21 cellular contexts compared by ENCODE assay signal in genomic region chr6:156735751-156736150, GRCh38. TPM values are rescaled to one million over a fixed set of nuclear protein-coding genes. Genes with fewer than 3 reads are reported as not detected.
DNase-seq lines count a peak whose midpoint lies in the region; ATAC-seq, FAIRE-seq and TF ChIP-seq lines count a peak whose summit lies in the region.
"Had no signal": no experiment of that assay in that cellular context is flagged by ENCODE, and none has a peak within 500 bp of the region (broad histone marks: within the 10 kb centered on the region; RNA-seq: fewer than 3 reads in every experiment).

No MANE protein-coding gene starts in this region.

- no peak for TF ChIP-seq CTCF in OCI-LY1 (IDR thresholded peaks at IDR 0.05; ENCODE audit: low read length)
- TF ChIP-seq CTCF in choroid plexus epithelial cell (conservative IDR thresholded peaks at IDR 0.05; ENCODE audit: low read depth, low read length): no peak
- no peak for TF ChIP-seq CTCF in fibroblast of villous mesenchyme (IDR thresholded peaks at IDR 0.05; ENCODE audit: insufficient read depth, low read depth, low read length)

- H3K9ac ChIP-seq in GM23248: no peak overlapping the region
- no peak overlapping the region for H3K9ac ChIP-seq in OCI-LY1 (ENCODE audit: low read length)
- H3K9ac ChIP-seq: BLaER1 had no signal

- WGBS in GM23248 (ENCODE audit: low coverage in 1 of 2, low lambda C conversion rate in 2 of 2, missing lambda C conversion rate in 2 of 2), 2 experiments: 75 to 76% methylated on average over 7 of the region's 7 CpGs

- H3K4me3 ChIP-seq in GM23248 (no peak overlapping the region), OCI-LY1 (ENCODE audit: low read depth, low read length, poor library complexity, severe bottlenecking) (no peak overlapping the region), choroid plexus epithelial cell (ENCODE audit: low read depth, low read length) (no peak overlapping the region), fibroblast of villous mesenchyme (ENCODE audit: low read depth, low read length) (no peak overlapping the region)
- H3K4me3 ChIP-seq: BLaER1 had no signal

- FAIRE-seq in RCC 7860 (lab: Jason Lieb, UNC): no peak
- FAIRE-seq: A204.1, D721Med, GM12892, H1 had no signal

- H3K27me3 ChIP-seq in GM23248 (replicated peaks; ENCODE audit: insufficient read depth) (no peaks in the 10 kb centered on the region), OCI-LY1 (ENCODE audit: insufficient read depth, low read length) (no peaks in the 10 kb centered on the region)
- H3K27me3 ChIP-seq: BLaER1 had no signal

- no peaks in the 10 kb centered on the region for H4K20me1 ChIP-seq in GM23248 (ENCODE audit: insufficient read depth)
- H4K20me1 ChIP-seq in OCI-LY1 (ENCODE audit: insufficient read depth, low read length): no peaks in the 10 kb centered on the region
- H4K20me1 ChIP-seq: BLaER1 had no signal

- H3F3A ChIP-seq in GM23248 (ENCODE audit: insufficient read depth) (peaks cover 4% of the 10 kb centered on the region; the same call in 1 of the 2 replicates), OCI-LY1 (ENCODE audit: insufficient read depth, low read length) (no peaks in the 10 kb centered on the region)

- in situ Hi-C loops in GM23248 (cut with MboI): no loop called here

- no peak overlapping the region for H2AFZ ChIP-seq in GM23248
- 0 out of 2 replicates have a peak overlapping the region, but pooled peaks have one; percentile 26 for H2AFZ ChIP-seq in OCI-LY1 (ENCODE audit: low read length)

- no peak overlapping the region for H3K4me2 ChIP-seq in GM23248 (ENCODE audit: unreplicated experiment)
- no peak overlapping the region for H3K4me2 ChIP-seq in OCI-LY1 (ENCODE audit: low read length)
- H3K4me2 ChIP-seq: BLaER1 had no signal

- no peak overlapping the region for H3K27ac ChIP-seq in GM23248
- peak overlapping the region; percentile 7 for H3K27ac ChIP-seq in OCI-LY1 (ENCODE audit: low read depth, low read length, poor library complexity, severe bottlenecking)
- H3K27ac ChIP-seq: 22Rv1, BLaER1 had no signal

- H3K36me3 ChIP-seq in GM23248 (ENCODE audit: low read depth) (no peaks in the 10 kb centered on the region), OCI-LY1 (ENCODE audit: insufficient read depth, low read length) (no peaks in the 10 kb centered on the region)
- H3K36me3 ChIP-seq: BLaER1 had no signal

- no peaks in the 10 kb centered on the region for H3K79me2 ChIP-seq in GM23248 (ENCODE audit: insufficient read depth)
- no peaks in the 10 kb centered on the region for H3K79me2 ChIP-seq in OCI-LY1 (ENCODE audit: insufficient read depth, low read length)

- H3K9me2 ChIP-seq in GM23248 (ENCODE audit: insufficient read depth) (no peaks in the 10 kb centered on the region), OCI-LY1 (ENCODE audit: low read depth, low read length) (no peaks in the 10 kb centered on the region)

- H3K4me1 ChIP-seq in GM23248 (ENCODE audit: insufficient read depth): no peaks in the 10 kb centered on the region; the same call in 1 of the 2 replicates
- peaks cover 12% of the 10 kb centered on the region for H3K4me1 ChIP-seq in OCI-LY1 (ENCODE audit: insufficient read depth, low read length, severe bottlenecking)
- H3K4me1 ChIP-seq: BLaER1 had no signal

- no peak for ATAC-seq in HG03095 (IDR thresholded peaks at IDR 0.05; ENCODE audit: unreplicated experiment)

- H3K9me3 ChIP-seq in GM23248 (ENCODE audit: low read depth) (no peaks in the 10 kb centered on the region), OCI-LY1 (ENCODE audit: low read length) (peaks cover 8% of the 10 kb centered on the region)

- DNase-seq in GM23248: peak; percentile 29
- peak; percentile 8 for DNase-seq in choroid plexus epithelial cell (ENCODE audit: low read depth)
- peak; percentile 16 for DNase-seq in fibroblast of villous mesenchyme (ENCODE audit: low read depth)
- no peak for DNase-seq in DMS 273 (lab: John Stamatoyannopoulos, UW; ENCODE audit: unreplicated experiment)
- no peak for DNase-seq in NOMO-1 treated with dmso at 0.1 percent for 144 hours (lab: John Stamatoyannopoulos, UW; ENCODE audit: unreplicated experiment)
- DNase-seq in RCC 7860 (ENCODE audit: low spot score): no peak
- DNase-seq: CD4-positive, alpha-beta T cell; CD8-positive, alpha-beta memory T cell; DMS53; DMS79 treated with DMSO at 0.1 percent for 48 hours; GF-D8; H7; HCEC 1CT had no signal

RNA-seq across cellular contexts. Expression of gene ARID1B, which starts 41.4 kb away (rescaled TPM):
- total RNA-seq in GM23248 (2014; rRNA removed; shearing (Covaris generic)): 19.3 and 25.5 TPM in 2 replicates
- 19.3 and 21.2 TPM in 2 replicates for polyA plus RNA-seq in GM23248 (2016; fragmentation: Nextera tagmentation; extraction: Ambion mirVana)
- total RNA-seq in fibroblast of villous mesenchyme: 38.7 and 41.0 TPM in 2 replicates

Comparison
In these comparisons a context has a peak if more than half of its experiments do, and no peak if none do; other contexts are left out.
1. DNase-seq: peak in GM23248 (single experiment), choroid plexus epithelial cell (single experiment) and fibroblast of villous mesenchyme (single experiment); none in DMS 273 (single experiment), NOMO-1 treated with dmso at 0.1 percent for 144 hours (single experiment) and RCC 7860 (single experiment).